22 cellular contexts compared by ENCODE assay signal in genomic region chr9:96559339-96559943, GRCh38.
A peak's percentile ranks its signal among the peaks of the same experiment; 100 is the strongest.
DNase-seq lines count a peak whose midpoint lies in the region; ATAC-seq and TF ChIP-seq lines count a peak whose summit lies in the region.
"Had no signal": no experiment of that assay in that cellular context is flagged by ENCODE, and none has a peak within 500 bp of the region (broad histone marks: within the 10 kb centered on the region; RNA-seq: fewer than 3 reads in every experiment).

No MANE protein-coding gene starts in this region.

- H3K36me3 ChIP-seq in cardiac muscle cell (peaks cover 6% of the 10 kb centered on the region), aorta (ENCODE audit: control insufficient read depth in 1 of 2, insufficient read depth in 2 of 2, low read length in 1 of 2) (no peaks in the 10 kb centered on the region)

- 57% methylated on average over 6 of the region's 6 CpGs for WGBS in right cardiac atrium
- 11 to 18% methylated on average over 6 of the region's 6 CpGs for WGBS in aorta, 2 donors

- peaks cover 26% of the 10 kb centered on the region for H3K4me1 ChIP-seq in cardiac muscle cell (ENCODE audit: low read depth)
- no peaks in the 10 kb centered on the region for H3K4me1 ChIP-seq in right cardiac atrium (ENCODE audit: control insufficient read depth, insufficient read depth, low read length)
- H3K4me1 ChIP-seq in aorta (ENCODE audit: control insufficient read depth in 1 of 2, insufficient read depth in 2 of 2, low read length in 2 of 2), result peaks cover 4 to 8% of the 10 kb centered on the region in 2 donors
- H3K4me1 ChIP-seq: HAP-1 had no signal

- H3K27ac ChIP-seq in cardiac muscle cell, result peak overlapping the region; percentile 19
- no peak overlapping the region for H3K27ac ChIP-seq in right cardiac atrium (ENCODE audit: low read length)
- peak overlapping the region; percentile 31 to 93 (median 79) for H3K27ac ChIP-seq in dorsolateral prefrontal cortex
- peak overlapping the region in 1 of 2 donors; percentile 9 for H3K27ac ChIP-seq in aorta (ENCODE audit: low read depth in 1 of 2, low read length in 2 of 2)
- H3K27ac ChIP-seq: C4-2B had no signal

- intact Hi-C loops in right cardiac atrium (cut with DNase I), result loop anchor here in 1 of 4 donors (10.0 kb wide), 1 partner anchor 65 kb away; no protein-coding TSS in a partner anchor
- intact Hi-C loops in dorsolateral prefrontal cortex (cut with DNase I), result loop anchor here (5.0 kb wide), 4 partner anchors 42 to 58 kb away; partner anchors contain the start of gene CDC14B (in 1 of the 2)
- intact Hi-C loops in aorta (cut with DNase I), result loop anchor here (5.0 kb wide), 1 partner anchor 37 kb away; no protein-coding TSS in a partner anchor

- TF ChIP-seq CTCF in cardiac muscle cell (IDR thresholded peaks at IDR 0.05; ENCODE audit: low read depth, low read length) (no peak), dorsolateral prefrontal cortex (IDR thresholded peaks at IDR 0.05 in 54 of 56, conservative IDR thresholded peaks at IDR 0.05 in 2 of 56; ENCODE audit: low read depth in 1 of 56, partially characterized antibody in 56 of 56) (no peak)

- no peak for DNase-seq in cardiac muscle cell (ENCODE audit: low read depth in 1 of 2, low spot score in 1 of 2)
- no peak for DNase-seq in right cardiac atrium
- peak in 1 of 10 donors; percentile 36 for DNase-seq in dorsolateral prefrontal cortex
- DNase-seq in midbrain (lab: John Stamatoyannopoulos, UW), result peak; percentile 19
- DNase-seq in aorta, result no peak
- no peak for DNase-seq in GM19238 (ENCODE audit: insufficient read length, low spot score)
- no peak for DNase-seq in HUDEP-2 (lab: John Stamatoyannopoulos, UW; ENCODE audit: unreplicated experiment in 76 of 76)
- DNase-seq in NAMALWA (ENCODE audit: low spot score), result no peak
- DNase-seq: 8988T; DMS153; EL; KBM-7; NCI-H1048; NCI-H146; NCI-H2081 treated with DMSO at 0.1 percent for 48 hours; NCI-H2227 treated with DMSO at 0.1 percent for 48 hours; NCI-H524 treated with DMSO at 0.1 percent for 48 hours; NK-92 treated with Interleukin-12 subunit alpha and Interleukin-12 subunit beta, amount 100 ng/mL, for 24 hours; OCI-M1; RPMI8226 had no signal

- ATAC-seq in right cardiac atrium, result no peak
- ATAC-seq in aorta (ENCODE audit: low FRiP score), result peak; percentile 62

- H3K4me3 ChIP-seq in cardiac muscle cell (no peak overlapping the region), right cardiac atrium (ENCODE audit: low read length) (no peak overlapping the region), dorsolateral prefrontal cortex (peak overlapping the region in 2 of 59 donors; percentile 3 to 10), aorta (ENCODE audit: low read length in 2 of 2) (no peak overlapping the region)
- H3K4me3 ChIP-seq: HAP-1 had no signal

- H3K9me3 ChIP-seq in cardiac muscle cell (ENCODE audit: low read depth) (no peaks in the 10 kb centered on the region), right cardiac atrium (ENCODE audit: control insufficient read depth, low read length) (no peaks in the 10 kb centered on the region), aorta (ENCODE audit: control insufficient read depth, low read length) (no peaks in the 10 kb centered on the region)
- H3K9me3 ChIP-seq: HAP-1 had no signal

- H3K27me3 ChIP-seq in cardiac muscle cell, result no peaks in the 10 kb centered on the region
- H3K27me3 ChIP-seq in right cardiac atrium (ENCODE audit: control insufficient read depth, insufficient read depth), result no peaks in the 10 kb centered on the region
- H3K27me3 ChIP-seq in dorsolateral prefrontal cortex, result no peaks in the 10 kb centered on the region
- H3K27me3 ChIP-seq in aorta (ENCODE audit: control insufficient read depth in 1 of 2, insufficient read depth in 2 of 2, low read length in 1 of 2), result no peaks in the 10 kb centered on the region
